In genomic region chr16:18762713-18763112, GRCh38 we compare ENCODE assay signal across 8 cellular contexts. TPM values are rescaled to one million over a fixed set of nuclear protein-coding genes. Genes with fewer than 3 reads are reported as not detected.
DNase-seq lines count a peak whose midpoint lies in the region; ATAC-seq, FAIRE-seq and TF ChIP-seq lines count a peak whose summit lies in the region.
"Not testable (repeated sequence)": the region's sequence is repeated elsewhere in the genome, so short reads cannot be mapped to it uniquely, and the experiment has no call there.

No MANE protein-coding gene starts in this region.

- H3K9me3 ChIP-seq in endothelial cell of umbilical vein (replicated peaks; ENCODE audit: control insufficient read depth, insufficient read depth, low read length): not testable (repeated sequence)

- not testable (repeated sequence) for H3K4me2 ChIP-seq in endothelial cell of umbilical vein (ENCODE audit: insufficient read depth, low read length)

- not testable (repeated sequence) for H3K27ac ChIP-seq in endothelial cell of umbilical vein (ENCODE audit: insufficient read depth, low read depth, low read length)

- not testable (repeated sequence) for H3K27me3 ChIP-seq in endothelial cell of umbilical vein (ENCODE audit: control insufficient read depth in 2 of 2, insufficient read depth in 2 of 2, low read length in 2 of 2)

- not testable (repeated sequence) for TF ChIP-seq POLR2A in endothelial cell of umbilical vein (IDR thresholded peaks at IDR 0.05; ENCODE audit: low read depth, low read length)

- H3K9ac ChIP-seq in endothelial cell of umbilical vein (replicated peaks; ENCODE audit: extremely low read depth, insufficient read depth, low read length): not testable (repeated sequence)

- dilution Hi-C loops in endothelial cell of umbilical vein (cut with MboI; ENCODE audit: extremely low pct_ligation_motif_present, low sequenced_read_pairs): not testable (repeated sequence)

- not testable (repeated sequence) for H3K4me3 ChIP-seq in endothelial cell of umbilical vein (replicated peaks in 1 of 3; ENCODE audit: insufficient read depth in 1 of 3, low read depth in 1 of 3, low read length in 3 of 3)

- not testable (repeated sequence) for H3K36me3 ChIP-seq in endothelial cell of umbilical vein (ENCODE audit: control insufficient read depth in 2 of 2, extremely low read depth in 1 of 2, insufficient read depth in 2 of 2, low read length in 2 of 2)

- not testable (repeated sequence) for H4K20me1 ChIP-seq in endothelial cell of umbilical vein (replicated peaks; ENCODE audit: control insufficient read depth, extremely low read depth, insufficient read depth, low read length)

- DNase-seq in endothelial cell of umbilical vein (ENCODE audit: low read depth, low spot score); stimulated activated naive CD8-positive, alpha-beta T cell treated with anti-CD3 and anti-CD28 coated beads, Interleukin-15, Interleukin-2, amounts not matched to agents 100 U/mL and 50 U/mL, for 24 hours: not testable (repeated sequence)

- H3K79me2 ChIP-seq in endothelial cell of umbilical vein (ENCODE audit: control insufficient read depth, insufficient read depth, low read length): not testable (repeated sequence)

- not testable (repeated sequence) for TF ChIP-seq CTCF in endothelial cell of umbilical vein (IDR thresholded peaks at IDR 0.05; ENCODE audit: extremely low read depth in 1 of 2, insufficient read depth in 1 of 2, low read depth in 1 of 2, low read length in 2 of 2)

- H3K9me1 ChIP-seq in endothelial cell of umbilical vein (replicated peaks; ENCODE audit: control insufficient read depth, extremely low read depth, insufficient read depth, low read length): not testable (repeated sequence)

- peak; percentile 54 for FAIRE-seq in endothelial cell of umbilical vein (lab: Jason Lieb, UNC)

- not testable (repeated sequence) for H3K4me1 ChIP-seq in endothelial cell of umbilical vein (ENCODE audit: control insufficient read depth, extremely low read depth, insufficient read depth, low read length)

- ATAC-seq in GM18861 (IDR thresholded peaks at IDR 0.05; ENCODE audit: unreplicated experiment): peak; percentile 59
- ATAC-seq in GM21360 (IDR thresholded peaks at IDR 0.05; ENCODE audit: unreplicated experiment): peak; percentile 53
- ATAC-seq in HG02610 (IDR thresholded peaks at IDR 0.05; ENCODE audit: unreplicated experiment): peak; percentile 58
- ATAC-seq in HG03025 (IDR thresholded peaks at IDR 0.05; ENCODE audit: low FRiP score, unreplicated experiment): peak; percentile 58
- ATAC-seq in HG03439 (IDR thresholded peaks at IDR 0.05; ENCODE audit: unreplicated experiment): peak; percentile 70
- peak; percentile 65 for ATAC-seq in SK-N-SH treated with all-trans-retinoic acid at 6 μM for 48 hours
- ATAC-seq in stimulated activated naive CD8-positive, alpha-beta T cell treated with anti-CD3 and anti-CD28 coated beads, Interleukin-15, Interleukin-2, amounts not matched to agents 100 U/mL and 50 U/mL, for 24 hours: peak; percentile 51

- not testable (repeated sequence) for H2AFZ ChIP-seq in endothelial cell of umbilical vein (ENCODE audit: low read depth, low read length)

- BruUV-seq in endothelial cell of umbilical vein (replicated peaks; lab: Mats Ljungman, UMichigan): not testable (repeated sequence)

- intact Hi-C loops in endothelial cell of umbilical vein (cut with micrococcal nuclease): not testable (repeated sequence)

- CTCF ChIA-PET in endothelial cell of umbilical vein (lab: Charles Lee): not testable (repeated sequence)

- POLR2A ChIA-PET in endothelial cell of umbilical vein (lab: Charles Lee): not testable (repeated sequence)

RNA-seq across cellular contexts. Expression of gene RPS15A, which starts 27.4 kb away (rescaled TPM):
- 1,299 and 1,300 TPM in 2 replicates for total RNA-seq in endothelial cell of umbilical vein
- polyA plus RNA-seq in endothelial cell of umbilical vein: 3,719 and 4,163 TPM in 2 replicates
- 5,885 and 6,474 TPM in 2 replicates for polyA plus RNA-seq in endothelial cell of umbilical vein (2011; cell fraction: cytosol; rRNA removed)
- 1,198 and 1,313 TPM in 2 replicates for polyA plus RNA-seq in endothelial cell of umbilical vein (2011; cell fraction: nucleus; rRNA removed)
- polyA plus RNA-seq in endothelial cell of umbilical vein (2012): 2,862 and 3,456 TPM in 2 replicates
- polyA minus RNA-seq in endothelial cell of umbilical vein: 885 and 1,100 TPM in 2 replicates
- 345 TPM for polyA minus RNA-seq in endothelial cell of umbilical vein (2011; cell fraction: cytosol; rRNA and poly(A)+ RNA removed)
- polyA minus RNA-seq in endothelial cell of umbilical vein (2011; cell fraction: nucleus; rRNA and poly(A)+ RNA removed): 106 and 139 TPM in 2 replicates

RNA-seq across cellular contexts. Expression of gene ARL6IP1, which starts 38.6 kb away (rescaled TPM):
- total RNA-seq in endothelial cell of umbilical vein: 202 and 251 TPM in 2 replicates
- polyA plus RNA-seq in endothelial cell of umbilical vein: 204 and 338 TPM in 2 replicates
- polyA plus RNA-seq in endothelial cell of umbilical vein (2011; cell fraction: cytosol; rRNA removed): 262 and 327 TPM in 2 replicates
- 119 and 159 TPM in 2 replicates for polyA plus RNA-seq in endothelial cell of umbilical vein (2011; cell fraction: nucleus; rRNA removed)
- 240 and 260 TPM in 2 replicates for polyA plus RNA-seq in endothelial cell of umbilical vein (2012)
- polyA minus RNA-seq in endothelial cell of umbilical vein: 595 and 633 TPM in 2 replicates
- 197 TPM for polyA minus RNA-seq in endothelial cell of umbilical vein (2011; cell fraction: cytosol; rRNA and poly(A)+ RNA removed)
- polyA minus RNA-seq in endothelial cell of umbilical vein (2011; cell fraction: nucleus; rRNA and poly(A)+ RNA removed): 97.9 and 145 TPM in 2 replicates
